Comparison of ENCODE assay signal across 1 cellular context in genomic region chr7:157419030-157419293, GRCh38.
TF ChIP-seq lines count a peak whose summit lies in the region.

No MANE protein-coding gene starts in this region.

TF ChIP-seq in SK-N-SH treated with all-trans-retinoic acid at 6 μM for 48 hours, 23 proteins besides CTCF, POLR2A, EP300 and RAD21 (continued from another document):
- TF ChIP-seq CSDC2 (CRISPR knock-in tag; IDR thresholded peaks at IDR 0.05): no peak
TF ChIP-seq in SK-N-SH treated with all-trans-retinoic acid at 6 μM for 48 hours: peak in this region for 0.
